In the genomic region with DNA sequence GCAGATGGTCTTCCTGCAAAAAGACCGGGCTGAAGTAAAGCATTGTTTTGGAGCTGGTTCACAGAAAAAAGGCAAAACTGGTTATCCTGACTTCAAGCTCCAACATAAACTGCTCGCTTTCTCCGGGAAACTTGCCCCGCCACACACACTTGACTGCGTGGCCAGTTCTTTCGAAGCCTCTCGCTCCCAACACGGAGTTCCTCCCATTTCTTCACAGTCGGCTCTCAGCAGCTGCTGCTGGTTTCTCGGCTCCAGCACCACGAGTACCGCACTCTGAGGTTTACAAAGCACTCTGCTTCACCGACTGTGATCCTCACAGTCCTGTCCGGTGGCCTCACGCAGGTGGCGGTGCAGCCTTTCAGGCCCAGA, we compare ENCODE assay signal across 8 cellular contexts. TPM values are rescaled to one million over a fixed set of nuclear protein-coding genes. Genes with fewer than 3 reads are reported as not detected.
A peak's percentile ranks its signal among the peaks of the same experiment; 100 is the strongest.
DNase-seq lines count a peak whose midpoint lies in the region; TF ChIP-seq lines count a peak whose summit lies in the region.

No MANE protein-coding gene starts in this region.

- intact Hi-C loops in ovary (cut with DNase I) = loop anchor here in 1 of 4 donors (10.0 kb wide), 1 partner anchor 60 kb away; the partner anchor contains the start of gene EI24

- TF ChIP-seq POLR2A in ovary (IDR thresholded peaks at IDR 0.05) = no peak

- TF ChIP-seq EP300 in ovary (IDR thresholded peaks at IDR 0.05) = no peak

- TF ChIP-seq CTCF in fibroblast of mammary gland (conservative IDR thresholded peaks at IDR 0.05; ENCODE audit: control insufficient read depth, insufficient read depth, low read depth, low read length) (no peak), ovary (IDR thresholded peaks at IDR 0.05) (no peak)

- H3K27me3 ChIP-seq in ovary = no peaks in the 10 kb centered on the region

- WGBS in ovary, 3 donors = 0% methylated on average over 14 to 16 of the region's 16 CpGs

- H3K4me3 Mint-ChIP-seq in activated T-cell treated with anti-CD3 and anti-CD28 coated beads, Interleukin-2, amount 50 U/mL, for 24 hours = peak overlapping the region; percentile 92

- no peaks in the 10 kb centered on the region for H3K27me3 Mint-ChIP-seq in activated T-cell treated with anti-CD3 and anti-CD28 coated beads, Interleukin-2, amount 50 U/mL, for 24 hours

- peaks cover 25% of the 10 kb centered on the region for H3K4me1 Mint-ChIP-seq in activated T-cell treated with anti-CD3 and anti-CD28 coated beads, Interleukin-2, amount 50 U/mL, for 24 hours (ENCODE audit: low read depth)

- no peaks in the 10 kb centered on the region for H3K9me3 Mint-ChIP-seq in activated T-cell treated with anti-CD3 and anti-CD28 coated beads, Interleukin-2, amount 50 U/mL, for 24 hours

- peak overlapping the region; percentile 98 for H3K27ac Mint-ChIP-seq in activated T-cell treated with anti-CD3 and anti-CD28 coated beads, Interleukin-2, amount 50 U/mL, for 24 hours

- peaks cover 92% of the 10 kb centered on the region for H3K36me3 Mint-ChIP-seq in activated T-cell treated with anti-CD3 and anti-CD28 coated beads, Interleukin-2, amount 50 U/mL, for 24 hours (ENCODE audit: low read depth)

- H3K9ac ChIP-seq in SK-N-MC (ENCODE audit: insufficient read length) = peak overlapping the region; percentile 88

- DNase-seq in activated T-cell treated with anti-CD3 and anti-CD28 coated beads, Interleukin-2, amount 50 U/mL, for 24 hours = no peak
- DNase-seq in activated T-cell treated with anti-CD3 and anti-CD28 coated beads for 4 hours (no peak), SK-N-MC (ENCODE audit: low read depth, low spot score) (no peak), fibroblast of mammary gland (ENCODE audit: low read depth) (no peak), ovary (no peak), SHP77 treated with DMSO at 0.1 percent for 48 hours (lab: John Stamatoyannopoulos, UW) (no peak), NCI-H1436 treated with DMSO at 0.1 percent for 48 hours (lab: John Stamatoyannopoulos, UW) (no peak), NCI-H2081 treated with DMSO at 0.1 percent for 48 hours (lab: John Stamatoyannopoulos, UW) (no peak)

- no peaks in the 10 kb centered on the region for H3K9me3 ChIP-seq in SK-N-MC (ENCODE audit: low read depth, low read length)
- no peaks in the 10 kb centered on the region for H3K9me3 ChIP-seq in ovary

- H3K4me3 ChIP-seq in SK-N-MC = peak overlapping the region; percentile 96
- H3K4me3 ChIP-seq in fibroblast of mammary gland (ENCODE audit: control insufficient read depth, low read depth, low read length) = peak overlapping the region; percentile 69
- peak overlapping the region; percentile 87 for H3K4me3 ChIP-seq in ovary

- H3K27ac ChIP-seq in SK-N-MC (peak overlapping the region; percentile 92), ovary (peak overlapping the region; percentile 50 to 96)

- H3K4me1 ChIP-seq in ovary (ENCODE audit: insufficient read depth) = peaks cover 2% of the 10 kb centered on the region

- H3K36me3 ChIP-seq in SK-N-MC (ENCODE audit: insufficient read depth, low read length) (peaks cover 45% of the 10 kb centered on the region), ovary (no peaks in the 10 kb centered on the region)

RNA-seq across cellular contexts. Expression of gene CHEK1, which starts 0.2 kb away (rescaled TPM):
- 1 to 10 TPM in 4 of 7 donors, under 1 TPM in 3; 0.24 to 3.2 (median 1.1) TPM for total RNA-seq in ovary
- 1 to 10 TPM; 1.5 to 3.5 TPM for polyA plus RNA-seq in ovary

RNA-seq across cellular contexts. Expression of gene STT3A, which starts 32.6 kb away (rescaled TPM):
- 100 to 1,000 TPM in 5 of 7 donors, 10 to 100 TPM in 2; 51.9 to 161 (median 135) TPM for total RNA-seq in ovary
- polyA plus RNA-seq in ovary = 100 to 1,000 TPM in 1 of 2 donors, 10 to 100 TPM in 1; 69.8 to 239 TPM

RNA-seq across cellular contexts. Expression of gene ACRV1, which starts 55.4 kb away (rescaled TPM):
- total RNA-seq in ovary = not detected
- not detected for polyA plus RNA-seq in ovary

RNA-seq across cellular contexts. Expression of gene EI24, which starts 55.9 kb away (rescaled TPM):
- total RNA-seq in ovary = 10 to 100 TPM; 44.9 to 58.4 (median 53.4) TPM
- 100 to 1,000 TPM in 1 of 2 donors, 10 to 100 TPM in 1; 48.4 to 149 TPM for polyA plus RNA-seq in ovary
